Comparison of ENCODE assay signal across 17 cellular contexts in genomic region chr1:26792924-26793323, GRCh38.
"Had no signal": no experiment of that assay in that cellular context is flagged by ENCODE, and none has a peak within 500 bp of the region (broad histone marks: within the 10 kb centered on the region; RNA-seq: fewer than 3 reads in every experiment).

No MANE protein-coding gene starts in this region.

- H3K27ac ChIP-seq: ascending aorta, breast epithelium, gastroesophageal sphincter, upper lobe of left lung had no signal

- DNase-seq: activated CD4-positive, CD25-positive, alpha-beta regulatory T cell; activated CD8-positive, alpha-beta memory T cell treated with anti-CD3 and anti-CD28 coated beads, Interleukin-2, amount 10 ng/mL, durations not matched to agents 7 days and 5 days; activated T-cell treated with anti-CD3 and anti-CD28 coated beads, Interleukin-2, amount 50 U/mL, for 4 hours; dermis blood vessel endothelial cell; erythroblast; midbrain; retina; SHP77 treated with DMSO at 0.1 percent for 48 hours; stimulated activated CD4-positive, alpha-beta T cell treated with anti-CD3 and anti-CD28 coated beads, Interleukin-15, amount 100 ng/mL, for 24 hours; stimulated activated CD4-positive, alpha-beta T cell treated with anti-CD3 and anti-CD28 coated beads, Interleukin-4, amount 100 ng/mL, for 1 hour; stimulated activated naive CD8-positive, alpha-beta T cell treated with anti-CD3 and anti-CD28 coated beads, Interleukin-15, Interleukin-2, amounts not matched to agents 100 U/mL and 50 U/mL, for 24 hours; upper lobe of left lung had no signal

- H3K27me3 ChIP-seq: ascending aorta, breast epithelium, gastroesophageal sphincter, upper lobe of left lung had no signal

- H3K9me3 Mint-ChIP-seq: activated T-cell treated with anti-CD3 and anti-CD28 coated beads, Interleukin-2, amount 50 U/mL, for 4 hours had no signal

- H3K9me3 ChIP-seq: ascending aorta, breast epithelium, gastroesophageal sphincter, upper lobe of left lung had no signal

- H3K4me1 ChIP-seq: ascending aorta, breast epithelium had no signal

- H3K36me3 ChIP-seq: breast epithelium had no signal

- H3K4me3 ChIP-seq: ascending aorta, breast epithelium, gastroesophageal sphincter, lung, upper lobe of left lung had no signal

- ATAC-seq: activated CD8-positive, alpha-beta memory T cell treated with anti-CD3 and anti-CD28 coated beads, Interleukin-2, amount 10 ng/mL, durations not matched to agents 7 days and 5 days; activated T-cell treated with anti-CD3 and anti-CD28 coated beads, Interleukin-2, amount 50 U/mL, for 4 hours; gastroesophageal sphincter; SK-N-SH treated with all-trans-retinoic acid at 6 μM for 48 hours; stimulated activated naive CD8-positive, alpha-beta T cell treated with anti-CD3 and anti-CD28 coated beads, Interleukin-15, Interleukin-2, amounts not matched to agents 100 U/mL and 50 U/mL, for 24 hours had no signal

- H3K4me3 Mint-ChIP-seq: activated CD8-positive, alpha-beta memory T cell treated with anti-CD3 and anti-CD28 coated beads, Interleukin-2, amount 10 ng/mL, durations not matched to agents 7 days and 5 days; activated T-cell treated with anti-CD3 and anti-CD28 coated beads, Interleukin-2, amount 50 U/mL, for 4 hours had no signal

- H3K27me3 Mint-ChIP-seq: activated CD8-positive, alpha-beta memory T cell treated with anti-CD3 and anti-CD28 coated beads, Interleukin-2, amount 10 ng/mL, durations not matched to agents 7 days and 5 days had no signal
